31 cellular contexts compared by ENCODE assay signal in genomic region chr2:123596649-123597048, GRCh38.
"Had no signal": no experiment of that assay in that cellular context is flagged by ENCODE, and none has a peak within 500 bp of the region (broad histone marks: within the 10 kb centered on the region; RNA-seq: fewer than 3 reads in every experiment).

No MANE protein-coding gene starts in this region.

- H3K36me3 Mint-ChIP-seq: activated naive CD4-positive, alpha-beta T cell treated with anti-CD3 and anti-CD28 coated beads, Interleukin-2, amount 50 U/mL, for 24 hours; brain; IgD-negative memory B cell had no signal

- H3K27me3 ChIP-seq: adrenal gland, MG63 had no signal

- H3K27ac ChIP-seq: adrenal gland, WERI-Rb-1 had no signal

- H3K27me3 Mint-ChIP-seq: activated naive CD4-positive, alpha-beta T cell treated with anti-CD3 and anti-CD28 coated beads, Interleukin-2, amount 50 U/mL, for 24 hours; activated T-cell treated with anti-CD3 and anti-CD28 coated beads, Interleukin-2, amount 50 U/mL, for 24 hours; IgD-negative memory B cell had no signal

- H3K4me3 ChIP-seq: adrenal gland, MG63 had no signal

- H3K4me1 Mint-ChIP-seq: activated naive CD4-positive, alpha-beta T cell treated with anti-CD3 and anti-CD28 coated beads, Interleukin-2, amount 50 U/mL, for 24 hours; brain; IgD-negative memory B cell had no signal

- H3K9me3 ChIP-seq: adrenal gland, MG63 had no signal

- H3K4me1 ChIP-seq: adrenal gland had no signal

- DNase-seq: activated CD4-positive, alpha-beta T cell treated with anti-CD3 and anti-CD28 coated beads for 1 hour; activated CD4-positive, alpha-beta T cell treated with anti-CD3 and anti-CD28 coated beads for 48 hours; activated CD4-positive, CD25-positive, alpha-beta regulatory T cell; activated CD8-positive, alpha-beta T cell treated with anti-CD3 and anti-CD28 coated beads, Interleukin-2, amount 10 ng/mL, durations not matched to agents 7 days and 5 days; activated gamma-delta T cell; activated naive CD4-positive, alpha-beta T cell treated with Interleukin-2 at 50 U/mL for 16 hours; activated T-cell treated with anti-CD3 and anti-CD28 coated beads, Interleukin-2, amount 50 U/mL, for 24 hours; adrenal gland; central memory CD4-positive, alpha-beta T cell; Karpas-422; KBM-7; MG63; NCI-H1048; NCI-H1105 treated with DMSO at 0.1 percent for 48 hours; NCI-H1436; NCI-H1694; NCI-H1930; NCI-H2081 treated with DMSO at 0.1 percent for 48 hours; NCI-H226; NCI-H446 treated with DMSO at 0.1 percent for 48 hours; NCI-H524; NCI-H69; NCI-H82; SIG-M5; T1000; WERI-Rb-1 had no signal

- H3K4me3 Mint-ChIP-seq: activated CD8-positive, alpha-beta T cell treated with anti-CD3 and anti-CD28 coated beads, Interleukin-2, amount 10 ng/mL, durations not matched to agents 7 days and 5 days; activated naive CD4-positive, alpha-beta T cell treated with anti-CD3 and anti-CD28 coated beads, Interleukin-2, amount 50 U/mL, for 24 hours; activated T-cell treated with anti-CD3 and anti-CD28 coated beads, Interleukin-2, amount 50 U/mL, for 24 hours; brain; IgD-negative memory B cell had no signal

- H3K36me3 ChIP-seq: adrenal gland, MG63, WERI-Rb-1 had no signal

- ATAC-seq: activated CD8-positive, alpha-beta T cell treated with anti-CD3 and anti-CD28 coated beads, Interleukin-2, amount 10 ng/mL, durations not matched to agents 7 days and 5 days; Panc1 had no signal

- H3K27ac Mint-ChIP-seq: activated CD8-positive, alpha-beta T cell treated with anti-CD3 and anti-CD28 coated beads, Interleukin-2, amount 10 ng/mL, durations not matched to agents 7 days and 5 days; activated naive CD4-positive, alpha-beta T cell treated with anti-CD3 and anti-CD28 coated beads, Interleukin-2, amount 50 U/mL, for 24 hours; activated T-cell treated with anti-CD3 and anti-CD28 coated beads, Interleukin-2, amount 50 U/mL, for 24 hours; activated T-helper 2 cell treated with anti-CD3 and anti-CD28 coated beads, Interferon-gamma antibody, Interleukin-2, Interleukin-4, amounts not matched to agents 10 μg/mL and 5 μg/mL and 100 μg/mL, durations not matched to agents 14 hours and 24 hours and 36 hours; brain; IgD-negative memory B cell had no signal
